34 cellular contexts compared by ENCODE assay signal in genomic region chr2:71446505-71446904, GRCh38.
"Had no signal": no experiment of that assay in that cellular context is flagged by ENCODE, and none has a peak within 500 bp of the region (broad histone marks: within the 10 kb centered on the region; RNA-seq: fewer than 3 reads in every experiment).

No MANE protein-coding gene starts in this region.

- DNase-seq: Karpas-422, Kasumi-1, MG63, MM.1S, MV-4-11, NCI-H1048, NCI-H1092, NCI-H1092 treated with DMSO at 0.1 percent for 48 hours, NCI-H1105, NCI-H1105 treated with DMSO at 0.1 percent for 48 hours, NCI-H1417, NCI-H1417 treated with DMSO at 0.1 percent for 48 hours, NCI-H1436, NCI-H1436 treated with DMSO at 0.1 percent for 48 hours, NCI-H146, NCI-H1694, NCI-H1694 treated with DMSO at 0.1 percent for 48 hours, NCI-H187, NCI-H187 treated with DMSO at 0.1 percent for 48 hours, NCI-H1930, NCI-H2029, NCI-H2029 treated with DMSO at 0.1 percent for 48 hours, NCI-H2081, NCI-H2081 treated with DMSO at 0.1 percent for 48 hours, NCI-H2107, NCI-H2171, NCI-H2171 treated with DMSO at 0.1 percent for 48 hours, NCI-H2227 treated with DMSO at 0.1 percent for 48 hours, NCI-H226, NCI-H345, NCI-H446, NCI-H446 treated with DMSO at 0.1 percent for 48 hours, NCI-H510A, NCI-H510A treated with DMSO at 0.1 percent for 48 hours had no signal

- H3K36me3 ChIP-seq: MG63 had no signal

- H3K27me3 ChIP-seq: MG63 had no signal

- H3K4me3 ChIP-seq: MG63 had no signal

- H3K9me3 ChIP-seq: MG63 had no signal
